8 cellular contexts compared by ENCODE assay signal in the genomic region with DNA sequence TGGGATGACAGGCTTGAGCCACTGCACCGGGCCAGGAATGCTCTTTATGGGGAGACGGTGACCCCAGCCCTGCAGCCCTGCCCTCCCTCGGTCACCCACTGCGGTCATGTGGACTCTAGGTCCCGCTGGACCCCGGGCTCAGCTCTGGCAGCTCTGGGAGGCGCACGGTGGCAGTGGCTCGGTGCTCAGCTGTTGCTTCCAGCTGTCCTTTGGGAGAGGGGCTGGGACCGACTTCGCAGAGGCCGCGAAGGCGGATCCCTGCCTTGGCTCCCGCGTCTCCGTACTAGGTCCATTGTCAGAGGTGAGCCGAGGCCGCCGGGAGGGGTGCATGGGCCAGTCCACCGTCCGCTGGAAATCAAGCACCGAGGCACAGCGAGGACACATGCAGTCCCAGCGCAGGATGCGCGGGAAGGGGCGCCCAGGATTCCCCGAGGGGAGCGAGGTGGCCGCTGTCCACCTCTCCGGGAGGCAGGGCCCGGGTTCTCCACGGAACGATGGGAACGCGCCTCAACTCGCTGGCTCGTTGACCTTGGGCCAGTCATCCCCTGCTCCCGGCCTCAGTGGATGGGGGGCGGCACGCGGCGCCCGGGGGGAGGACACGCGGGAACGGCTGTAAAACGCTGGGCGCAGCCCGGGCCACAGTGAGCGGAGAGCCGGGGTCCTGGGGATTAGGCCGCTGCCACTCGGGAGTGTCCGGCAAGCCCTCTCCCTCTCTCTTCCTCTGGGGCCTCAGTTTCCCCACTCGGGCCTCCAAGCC. TPM values are rescaled to one million over a fixed set of nuclear protein-coding genes. Genes with fewer than 3 reads are reported as not detected.
DNase-seq lines count a peak whose midpoint lies in the region; ATAC-seq and TF ChIP-seq lines count a peak whose summit lies in the region.

No MANE protein-coding gene starts in this region.

- BruUV-seq in MCF 10A (replicated peaks; lab: Mats Ljungman, UMichigan), result no TSS peak

- no peaks in the 10 kb centered on the region for H3K27me3 Mint-ChIP-seq in MCF 10A (ENCODE audit: insufficient read depth, unreplicated experiment)

- H3K36me3 ChIP-seq in breast epithelium, result no peaks in the 10 kb centered on the region
- H3K36me3 ChIP-seq in duodenal mucosa (ENCODE audit: control insufficient read depth in 1 of 2, insufficient read depth in 2 of 2, low read length in 2 of 2), result no peaks in the 10 kb centered on the region
- H3K36me3 ChIP-seq in mucosa of rectum (ENCODE audit: control insufficient read depth in 2 of 2, insufficient read depth in 2 of 2, low read length in 2 of 2), result no peaks in the 10 kb centered on the region
- no peaks in the 10 kb centered on the region for H3K36me3 ChIP-seq in urinary bladder (ENCODE audit: insufficient read depth)

- H3K9me3 Mint-ChIP-seq in MCF 10A (ENCODE audit: unreplicated experiment), result no peaks in the 10 kb centered on the region

- H3K4me3 ChIP-seq in breast epithelium (peak overlapping the region; percentile 74 to 92 (median 76)), duodenal mucosa (ENCODE audit: low read depth in 1 of 2, low read length in 2 of 2) (peak overlapping the region; percentile 63 to 73), mucosa of rectum (ENCODE audit: low read length in 2 of 2) (peak overlapping the region; percentile 64 to 68), urinary bladder (ENCODE audit: low read depth, low read length) (peak overlapping the region; percentile 68)

- ATAC-seq in HG02759 (IDR thresholded peaks at IDR 0.05; ENCODE audit: unreplicated experiment), result no peak

- peaks cover 0 to 6% of the 10 kb centered on the region in 2 donors for H3K4me1 ChIP-seq in breast epithelium
- peaks cover 10 to 15% of the 10 kb centered on the region in 2 donors for H3K4me1 ChIP-seq in duodenal mucosa (ENCODE audit: control insufficient read depth in 1 of 2, insufficient read depth in 2 of 2, low read length in 2 of 2)
- peaks cover 8% of the 10 kb centered on the region in 2 donors for H3K4me1 ChIP-seq in mucosa of rectum (ENCODE audit: control insufficient read depth in 2 of 2, insufficient read depth in 2 of 2, low read length in 2 of 2)
- H3K4me1 ChIP-seq in urinary bladder (ENCODE audit: insufficient read depth), result peaks cover 2% of the 10 kb centered on the region

- CTCF ChIA-PET in MCF 10A (lab: Yijun Ruan, JAX), result no interaction called here

- intact Hi-C loops in breast epithelium (cut with DNase I; ENCODE audit: low total_unique reads) (no loop called here), MCF 10A (cut with micrococcal nuclease) (no loop called here)

- no peak for TF ChIP-seq CTCF in breast epithelium (IDR thresholded peaks at IDR 0.05)
- TF ChIP-seq CTCF in MCF 10A (IDR thresholded peaks at IDR 0.05; ENCODE audit: unreplicated experiment), result no peak

- H3K27ac ChIP-seq in breast epithelium, result peak overlapping the region; percentile 55 to 80
- no peak overlapping the region for H3K27ac ChIP-seq in duodenal mucosa (ENCODE audit: low read depth, low read length)
- H3K27ac ChIP-seq in mucosa of rectum (ENCODE audit: low read depth in 2 of 2, low read length in 2 of 2), result peak overlapping the region; percentile 53 to 56
- peak overlapping the region; percentile 48 for H3K27ac ChIP-seq in urinary bladder (ENCODE audit: low read depth)

- DNase-seq in breast epithelium (ENCODE audit: low spot score in 2 of 2) (no peak), MCF 10A (ENCODE audit: unreplicated experiment) (no peak), DMS79 treated with DMSO at 0.1 percent for 48 hours (lab: John Stamatoyannopoulos, UW) (no peak), NCI-H128 (lab: John Stamatoyannopoulos, UW; ENCODE audit: unreplicated experiment) (no peak)

- no peaks in the 10 kb centered on the region for H3K9me3 ChIP-seq in breast epithelium
- H3K9me3 ChIP-seq in duodenal mucosa (ENCODE audit: control insufficient read depth in 1 of 2, low read length in 2 of 2), result no peaks in the 10 kb centered on the region
- no peaks in the 10 kb centered on the region for H3K9me3 ChIP-seq in mucosa of rectum (ENCODE audit: control insufficient read depth in 2 of 2, low read length in 2 of 2)

- no peak overlapping the region for H3K27ac Mint-ChIP-seq in MCF 10A (ENCODE audit: low read depth, unreplicated experiment)

- no peak overlapping the region for H3K4me3 Mint-ChIP-seq in MCF 10A (ENCODE audit: unreplicated experiment)

- POLR2A ChIA-PET in MCF 10A (lab: Yijun Ruan, JAX), result no interaction called here

- TF ChIP-seq POLR2A in breast epithelium (IDR thresholded peaks at IDR 0.05), result no peak

- no peaks in the 10 kb centered on the region for H3K36me3 Mint-ChIP-seq in MCF 10A (ENCODE audit: insufficient read depth, unreplicated experiment)

- H3K9ac ChIP-seq in duodenal mucosa (ENCODE audit: low read depth in 1 of 2, low read length in 2 of 2) (peak overlapping the region; percentile 56 to 85), mucosa of rectum (ENCODE audit: low read depth in 1 of 2, low read length in 2 of 2) (peak overlapping the region; percentile 56 to 71)

- no peaks in the 10 kb centered on the region for H3K4me1 Mint-ChIP-seq in MCF 10A (ENCODE audit: insufficient read depth, unreplicated experiment)

- no peaks in the 10 kb centered on the region for H3K27me3 ChIP-seq in breast epithelium
- H3K27me3 ChIP-seq in duodenal mucosa (ENCODE audit: control insufficient read depth in 1 of 2, insufficient read depth in 2 of 2, low read length in 2 of 2), result no peaks in the 10 kb centered on the region
- no peaks in the 10 kb centered on the region for H3K27me3 ChIP-seq in mucosa of rectum (ENCODE audit: control insufficient read depth in 2 of 2, insufficient read depth in 2 of 2, low read length in 2 of 2)

- 26% methylated on average over 57 of the region's 57 CpGs for WGBS in urinary bladder

RNA-seq across cellular contexts. Expression of a gene that starts 0.7 kb away (rescaled TPM):
- total RNA-seq in breast epithelium, result 10 to 100 TPM; 14.8 to 21.3 (median 15.0) TPM
- total RNA-seq in MCF 10A (2022), result not detected in 2 replicates
- total RNA-seq in urinary bladder, result 5.8 TPM
- 14.2 TPM for polyA plus RNA-seq in urinary bladder

RNA-seq across cellular contexts. Expression of a gene that starts 41.9 kb away (rescaled TPM):
- total RNA-seq in breast epithelium, result 10 to 100 TPM; 52.0 to 94.1 (median 79.3) TPM
- total RNA-seq in MCF 10A (2022), result 14.2 and 15.4 TPM in 2 replicates
- total RNA-seq in urinary bladder, result 32.0 TPM
- polyA plus RNA-seq in urinary bladder, result 53.9 TPM

RNA-seq across cellular contexts. Expression of a gene that starts 46.1 kb away (rescaled TPM):
- total RNA-seq in breast epithelium, result under 1 TPM in 2 of 3 donors, not detected in 1; 0.88 to 0.98 TPM
- total RNA-seq in MCF 10A (2022), result not detected in 2 replicates
- total RNA-seq in urinary bladder, result not detected
- not detected for polyA plus RNA-seq in urinary bladder
